ENCODE assay signal across 8 cellular contexts in genomic region chr11:99069831-99070444, GRCh38. TPM values are rescaled to one million over a fixed set of nuclear protein-coding genes. Genes with fewer than 3 reads are reported as not detected.
DNase-seq lines count a peak whose midpoint lies in the region; ATAC-seq and TF ChIP-seq lines count a peak whose summit lies in the region.

No MANE protein-coding gene starts in this region.

- TF ChIP-seq CTCF in MCF 10A (IDR thresholded peaks at IDR 0.05; ENCODE audit: unreplicated experiment) = no peak

- no peak overlapping the region for H3K27ac Mint-ChIP-seq in activated T-cell treated with anti-CD3 and anti-CD28 coated beads, Interleukin-2, amount 50 U/mL, for 24 hours
- no peak overlapping the region for H3K27ac Mint-ChIP-seq in MCF 10A (ENCODE audit: low read depth, unreplicated experiment)

- BruUV-seq in MCF 10A (replicated peaks; lab: Mats Ljungman, UMichigan) = no TSS peak

- peaks cover 6% of the 10 kb centered on the region for H3K4me1 Mint-ChIP-seq in activated T-cell treated with anti-CD3 and anti-CD28 coated beads, Interleukin-2, amount 50 U/mL, for 24 hours (ENCODE audit: low read depth)
- no peaks in the 10 kb centered on the region for H3K4me1 Mint-ChIP-seq in MCF 10A (ENCODE audit: insufficient read depth, unreplicated experiment)

- peak overlapping the region; percentile 54 to 72 for H3K4me3 ChIP-seq in mucosa of rectum (ENCODE audit: low read length in 2 of 2)

- intact Hi-C loops in MCF 10A (cut with micrococcal nuclease) = no loop called here

- peak; percentile 91 for ATAC-seq in HG02798 (IDR thresholded peaks at IDR 0.05; ENCODE audit: poor library complexity, unreplicated experiment)

- H3K9ac ChIP-seq in mucosa of rectum (ENCODE audit: low read depth in 1 of 2, low read length in 2 of 2) = peak overlapping the region in 1 of 2 donors; percentile 36

- CTCF ChIA-PET in MCF 10A (lab: Yijun Ruan, JAX) = interaction anchor here (0.6 to 1.1 kb wide), 4 partner anchors 11 to 1610 kb away, joined by 3 to 4 read pairs (median 3); no protein-coding TSS in a partner anchor

- no peaks in the 10 kb centered on the region for H3K9me3 ChIP-seq in mucosa of rectum (ENCODE audit: control insufficient read depth in 2 of 2, low read length in 2 of 2)

- H3K27ac ChIP-seq in mucosa of rectum (ENCODE audit: low read depth in 2 of 2, low read length in 2 of 2) = no peak overlapping the region

- DNase-seq in activated T-cell treated with anti-CD3 and anti-CD28 coated beads, Interleukin-2, amount 50 U/mL, for 24 hours = no peak
- DNase-seq in activated T-cell treated with anti-CD3 and anti-CD28 coated beads, Interleukin-2, amount 50 U/mL, for 1 hour = no peak
- DNase-seq in NCI-H2081 (lab: John Stamatoyannopoulos, UW) (peak; percentile 71 to 88), MCF 10A (ENCODE audit: unreplicated experiment) (no peak), NCI-H2227 treated with DMSO at 0.1 percent for 48 hours (lab: John Stamatoyannopoulos, UW) (no peak)
- no peak for DNase-seq in activated CD4-positive, CD25-positive, alpha-beta regulatory T cell treated with anti-CD3 and anti-CD28 coated beads, Interleukin-2, amount 50 U/mL, for 72 hours

- no peaks in the 10 kb centered on the region for H3K36me3 Mint-ChIP-seq in activated T-cell treated with anti-CD3 and anti-CD28 coated beads, Interleukin-2, amount 50 U/mL, for 24 hours (ENCODE audit: low read depth)
- no peaks in the 10 kb centered on the region for H3K36me3 Mint-ChIP-seq in MCF 10A (ENCODE audit: insufficient read depth, unreplicated experiment)

- no peaks in the 10 kb centered on the region for H3K4me1 ChIP-seq in mucosa of rectum (ENCODE audit: control insufficient read depth in 2 of 2, insufficient read depth in 2 of 2, low read length in 2 of 2)

- H3K27me3 Mint-ChIP-seq in activated T-cell treated with anti-CD3 and anti-CD28 coated beads, Interleukin-2, amount 50 U/mL, for 24 hours = no peaks in the 10 kb centered on the region
- peaks cover 58% of the 10 kb centered on the region for H3K27me3 Mint-ChIP-seq in MCF 10A (ENCODE audit: insufficient read depth, unreplicated experiment)

- H3K27me3 ChIP-seq in mucosa of rectum (ENCODE audit: control insufficient read depth in 2 of 2, insufficient read depth in 2 of 2, low read length in 2 of 2) = no peaks in the 10 kb centered on the region

- H3K9me3 Mint-ChIP-seq in activated T-cell treated with anti-CD3 and anti-CD28 coated beads, Interleukin-2, amount 50 U/mL, for 24 hours = peaks cover 6% of the 10 kb centered on the region
- no peaks in the 10 kb centered on the region for H3K9me3 Mint-ChIP-seq in MCF 10A (ENCODE audit: unreplicated experiment)

- H3K36me3 ChIP-seq in mucosa of rectum (ENCODE audit: control insufficient read depth in 2 of 2, insufficient read depth in 2 of 2, low read length in 2 of 2) = no peaks in the 10 kb centered on the region

- POLR2A ChIA-PET in MCF 10A (lab: Yijun Ruan, JAX) = interaction anchor here (0.7 kb wide), 1 partner anchor 383 kb away, joined by 4 read pairs; no protein-coding TSS in a partner anchor

- peak overlapping the region; percentile 54 for H3K4me3 Mint-ChIP-seq in activated T-cell treated with anti-CD3 and anti-CD28 coated beads, Interleukin-2, amount 50 U/mL, for 24 hours
- H3K4me3 Mint-ChIP-seq in MCF 10A (ENCODE audit: unreplicated experiment) = peak overlapping the region; percentile 45

RNA-seq across cellular contexts. Expression of gene CNTN5, which starts 49.2 kb away (rescaled TPM):
- total RNA-seq in MCF 10A (2022) = not detected in 2 replicates

Comparison
In these comparisons a context has a peak if more than half of its experiments do, and no peak if none do; other contexts are left out.
1. DNase-seq: peak in NCI-H2081 (2 of 2); none in activated T-cell treated with anti-CD3 and anti-CD28 coated beads, Interleukin-2, amount 50 U/mL, for 24 hours (single experiment), activated T-cell treated with anti-CD3 and anti-CD28 coated beads, Interleukin-2, amount 50 U/mL, for 1 hour (single experiment), MCF 10A (single experiment), activated CD4-positive, CD25-positive, alpha-beta regulatory T cell treated with anti-CD3 and anti-CD28 coated beads, Interleukin-2, amount 50 U/mL, for 72 hours (single experiment) and NCI-H2227 treated with DMSO at 0.1 percent for 48 hours (single experiment).